In the genomic region with DNA sequence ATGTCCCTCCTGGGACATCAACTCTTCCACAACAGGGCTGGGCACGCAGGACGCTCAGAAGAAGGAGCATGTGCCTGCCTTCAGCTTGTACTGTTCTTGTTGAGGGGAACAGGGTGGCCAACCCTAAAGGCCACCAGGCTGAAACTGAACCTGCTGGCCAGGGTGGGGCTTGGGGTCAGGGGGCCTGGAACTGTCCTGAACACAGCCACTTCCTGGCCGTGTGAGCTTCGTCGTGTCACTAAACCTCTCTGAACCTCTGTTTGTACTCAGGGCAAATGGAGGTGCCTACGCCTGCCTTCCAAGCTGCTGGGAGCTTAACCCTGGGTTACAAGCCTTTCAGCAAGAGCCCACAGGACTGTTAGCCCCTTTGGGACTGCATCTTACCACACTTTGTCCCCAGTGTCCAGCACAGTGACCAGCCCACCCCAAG, we compare ENCODE assay signal across 1 cellular context.
TF ChIP-seq lines count a peak whose summit lies in the region.

No MANE protein-coding gene starts in this region.

TF ChIP-seq in HepG2, 621 proteins besides CTCF, POLR2A, EP300 and RAD21 (continued from another document):
- TF ChIP-seq, protein P1, sequence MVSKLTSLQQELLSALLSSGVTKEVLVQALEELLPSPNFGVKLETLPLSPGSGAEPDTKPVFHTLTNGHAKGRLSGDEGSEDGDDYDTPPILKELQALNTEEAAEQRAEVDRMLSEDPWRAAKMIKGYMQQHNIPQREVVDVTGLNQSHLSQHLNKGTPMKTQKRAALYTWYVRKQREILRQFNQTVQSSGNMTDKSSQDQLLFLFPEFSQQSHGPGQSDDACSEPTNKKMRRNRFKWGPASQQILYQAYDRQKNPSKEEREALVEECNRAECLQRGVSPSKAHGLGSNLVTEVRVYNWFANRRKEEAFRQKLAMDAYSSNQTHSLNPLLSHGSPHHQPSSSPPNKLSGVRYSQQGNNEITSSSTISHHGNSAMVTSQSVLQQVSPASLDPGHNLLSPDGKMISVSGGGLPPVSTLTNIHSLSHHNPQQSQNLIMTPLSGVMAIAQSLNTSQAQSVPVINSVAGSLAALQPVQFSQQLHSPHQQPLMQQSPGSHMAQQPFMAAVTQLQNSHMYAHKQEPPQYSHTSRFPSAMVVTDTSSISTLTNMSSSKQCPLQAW (CRISPR knock-in tag; IDR thresholded peaks at IDR 0.05): 0 out of 2 replicates have a peak, but pooled peaks have one; percentile 36
- TF ChIP-seq AHR (CRISPR knock-in tag; IDR thresholded peaks at IDR 0.05) (peak; percentile 38; the same call in 1 of the 2 replicates), ZNF572 (CRISPR knock-in tag; IDR thresholded peaks at IDR 0.05) (0 out of 2 replicates have a peak, but pooled peaks have one; percentile 20), ZNF576 (CRISPR knock-in tag; IDR thresholded peaks at IDR 0.05) (no peak)
